In genomic region chr7:16089801-16090200, GRCh38 we compare ENCODE assay signal across 24 cellular contexts.
"Had no signal": no experiment of that assay in that cellular context is flagged by ENCODE, and none has a peak within 500 bp of the region (broad histone marks: within the 10 kb centered on the region; RNA-seq: fewer than 3 reads in every experiment).

No MANE protein-coding gene starts in this region.

- DNase-seq: hypothalamus; immature natural killer cell; left ventricle myocardium inferior; mesendoderm; midbrain; mucosa of descending colon; naive thymus-derived CD8-positive, alpha-beta T cell; nucleus accumbens; pancreas; posterior cingulate gyrus; retina; right cardiac atrium; small intestine; spleen; stimulated activated CD4-positive, alpha-beta T cell treated with anti-CD3 and anti-CD28 coated beads, Interleukin-2, amount 100 ng/mL, for 48 hours; stimulated activated CD4-positive, alpha-beta T cell treated with anti-CD3 and anti-CD28 coated beads, Interleukin-4, amount 100 ng/mL, for 4 hours; stimulated activated CD8-positive, alpha-beta memory T cell treated with anti-CD3 and anti-CD28 coated beads, Interleukin-4, amount 100 ng/mL, for 48 hours; stimulated activated naive CD4-positive, alpha-beta T cell treated with Interleukin-2 at 50 U/mL for 16 hours; stimulated activated naive CD8-positive, alpha-beta T cell treated with anti-CD3 and anti-CD28 coated beads, Interleukin-15, amount 100 ng/mL, for 72 hours; substantia nigra; uterus had no signal

- H3K27me3 ChIP-seq: pancreas, spleen, tibial nerve, uterus had no signal

- H3K36me3 ChIP-seq: left ventricle myocardium inferior, pancreas, prostate gland, spleen, tibial nerve, uterus had no signal

- H3K4me3 ChIP-seq: left ventricle myocardium inferior, lung, mucosa of descending colon, pancreas, prostate gland, spleen, tibial nerve, uterus had no signal

- H3K9me3 ChIP-seq: left ventricle myocardium inferior, mucosa of descending colon, pancreas, prostate gland, spleen, tibial nerve, uterus had no signal

- H3K4me1 ChIP-seq: prostate gland, spleen, uterus had no signal

- H3K27ac ChIP-seq: left ventricle myocardium inferior, pancreas, prostate gland, spleen, tibial nerve, uterus had no signal
